13 cellular contexts compared by ENCODE assay signal in the genomic region with DNA sequence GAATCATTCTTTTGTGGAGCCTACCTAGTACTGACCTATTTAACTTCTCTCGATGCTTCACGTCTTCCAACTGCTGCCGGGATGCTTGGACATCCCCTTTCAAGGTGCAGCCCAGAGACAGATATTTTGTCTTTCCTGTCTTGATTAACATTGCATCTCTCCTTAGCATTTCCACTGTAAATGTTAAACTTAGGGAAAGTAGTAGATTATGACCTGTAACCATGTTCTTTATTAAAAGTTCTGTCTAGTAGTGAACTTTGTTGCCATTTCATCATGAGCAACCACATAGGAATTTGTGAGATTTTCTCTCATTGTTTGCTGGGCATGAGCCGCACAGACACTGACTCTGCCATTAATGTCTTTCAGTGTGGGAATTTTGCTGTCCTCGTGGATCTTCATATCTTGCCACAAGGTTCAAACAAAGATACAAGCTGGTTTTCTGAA.
DNase-seq lines count a peak whose midpoint lies in the region; ATAC-seq and TF ChIP-seq lines count a peak whose summit lies in the region.
"Had no signal": no experiment of that assay in that cellular context is flagged by ENCODE, and none has a peak within 500 bp of the region (broad histone marks: within the 10 kb centered on the region; RNA-seq: fewer than 3 reads in every experiment).

No MANE protein-coding gene starts in this region.

- DNase-seq in AG08395 (ENCODE audit: low spot score) (peak; percentile 54), LoVo (ENCODE audit: low spot score) (peak; percentile 35), dermis microvascular lymphatic vessel endothelial cell (ENCODE audit: low read depth in 2 of 2) (peak; percentile 51 to 80), mesothelial cell of epicardium (ENCODE audit: low spot score in 2 of 2, unreplicated experiment in 2 of 2) (no peak), amygdala (lab: John Stamatoyannopoulos, UW) (no peak), T-helper 9 cell (no peak)
- DNase-seq in activated CD4-positive, CD25-positive, alpha-beta regulatory T cell (lab: John Stamatoyannopoulos, UW), result no peak
- DNase-seq: activated T-cell treated with anti-CD3 and anti-CD28 coated beads, Interleukin-2, amount 50 U/mL, for 4 hours; AML-193; hippocampal formation; NCI-H1930; WERI-Rb-1 had no signal

- H3K9me3 Mint-ChIP-seq in mesothelial cell of epicardium, result no peaks in the 10 kb centered on the region
- H3K9me3 Mint-ChIP-seq: activated T-cell treated with anti-CD3 and anti-CD28 coated beads, Interleukin-2, amount 50 U/mL, for 4 hours had no signal

- H3K4me1 Mint-ChIP-seq in mesothelial cell of epicardium, result peaks cover 64% of the 10 kb centered on the region

- H3K4me3 Mint-ChIP-seq in mesothelial cell of epicardium, result no peak overlapping the region
- H3K4me3 Mint-ChIP-seq: activated T-cell treated with anti-CD3 and anti-CD28 coated beads, Interleukin-2, amount 50 U/mL, for 4 hours had no signal

- no peaks in the 10 kb centered on the region for H3K27me3 Mint-ChIP-seq in mesothelial cell of epicardium (ENCODE audit: low read depth)

- TF ChIP-seq CTCF in mesothelial cell of epicardium (IDR thresholded peaks at IDR 0.05; ENCODE audit: unreplicated experiment), result no peak

- no peak for ATAC-seq in HG02763 (IDR thresholded peaks at IDR 0.05; ENCODE audit: unreplicated experiment)
- ATAC-seq: activated T-cell treated with anti-CD3 and anti-CD28 coated beads, Interleukin-2, amount 50 U/mL, for 4 hours had no signal

- no peaks in the 10 kb centered on the region for H3K36me3 Mint-ChIP-seq in mesothelial cell of epicardium

- H3K27ac Mint-ChIP-seq in mesothelial cell of epicardium, result peak overlapping the region; percentile 1

Comparison
In these comparisons a context has a peak if more than half of its experiments do, and no peak if none do; other contexts are left out.
1. DNase-seq: peak in AG08395 (single experiment), LoVo (single experiment) and dermis microvascular lymphatic vessel endothelial cell (2 of 2); none in mesothelial cell of epicardium (0 of 2), amygdala (0 of 56), activated CD4-positive, CD25-positive, alpha-beta regulatory T cell (0 of 4) and T-helper 9 cell (single experiment).